16 cellular contexts compared by ENCODE assay signal in the genomic region with DNA sequence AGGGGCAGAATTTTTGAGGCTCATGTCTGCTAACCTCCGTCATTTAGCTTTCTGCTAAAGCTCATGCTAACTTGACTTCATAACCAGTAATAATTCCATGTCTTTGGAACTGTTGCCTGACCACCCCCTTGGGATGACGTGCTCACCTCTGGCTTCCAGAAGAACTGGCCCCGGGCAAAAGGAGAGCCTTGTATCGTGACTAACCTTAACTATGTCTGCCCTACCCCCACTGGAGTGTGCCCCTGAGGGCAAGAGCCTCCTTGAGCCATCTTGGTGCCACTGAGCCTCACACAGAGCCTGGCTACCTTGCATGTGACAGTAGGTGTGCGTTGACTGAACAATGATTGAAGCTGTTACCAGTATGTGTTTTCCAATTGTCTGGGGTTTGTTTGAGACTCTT. TPM values are rescaled to one million over a fixed set of nuclear protein-coding genes. Genes with fewer than 3 reads are reported as not detected.
"Had no signal": no experiment of that assay in that cellular context is flagged by ENCODE, and none has a peak within 500 bp of the region (broad histone marks: within the 10 kb centered on the region; RNA-seq: fewer than 3 reads in every experiment).

No MANE protein-coding gene starts in this region.

- H3K36me3 Mint-ChIP-seq: activated naive CD8-positive, alpha-beta T cell treated with anti-CD3 and anti-CD28 coated beads for 36 hours; mesothelial cell of epicardium; natural killer cell treated with Interleukin-12 subunit alpha and Interleukin-12 subunit beta and Interleukin-15 and Interleukin-18, amount 100 ng/mL, for 72 hours had no signal

- ATAC-seq: lower lobe of right lung; natural killer cell treated with Interleukin-12 subunit alpha and Interleukin-12 subunit beta and Interleukin-15 and Interleukin-18, amount 100 ng/mL, for 72 hours; stimulated activated naive B cell treated with anti-CD40 and anti-IgM and Interleukin-4, amounts not matched to agents 10 μg/mL and 1 μg/mL and 100 μg/mL, for 72 hours; T-helper 17 cell had no signal

- H3K27ac ChIP-seq: lower lobe of right lung, thoracic aorta, VCaP had no signal

- H3K4me3 ChIP-seq: lower lobe of right lung, spleen, thoracic aorta had no signal

- H3K27ac Mint-ChIP-seq: activated naive CD8-positive, alpha-beta T cell treated with anti-CD3 and anti-CD28 coated beads for 36 hours; mesothelial cell of epicardium; natural killer cell treated with Interleukin-12 subunit alpha and Interleukin-12 subunit beta and Interleukin-15 and Interleukin-18, amount 100 ng/mL, for 72 hours; stimulated activated naive B cell treated with anti-CD40 and anti-IgM and Interleukin-4, amounts not matched to agents 10 μg/mL and 1 μg/mL and 100 μg/mL, for 72 hours; T-helper 17 cell had no signal

- DNase-seq: activated CD4-positive, alpha-beta T cell treated with anti-CD3 and anti-CD28 coated beads, Interleukin-2, amount 50 U/mL, for 48 hours; activated naive CD8-positive, alpha-beta T cell treated with anti-CD3 and anti-CD28 coated beads for 36 hours; amniotic stem cell; erythroblast; hypothalamus; islet precursor cell; lower lobe of right lung; posterior cingulate gyrus; spleen; stimulated activated CD4-positive, alpha-beta T cell treated with anti-CD3 and anti-CD28 coated beads, Interleukin-4, amount 100 ng/mL, for 4 hours; stimulated activated naive B cell treated with anti-CD40 and anti-IgM and Interleukin-4, amounts not matched to agents 10 μg/mL and 1 μg/mL and 100 μg/mL, for 72 hours; T-helper 17 cell had no signal

- H3K27me3 Mint-ChIP-seq: stimulated activated naive B cell treated with anti-CD40 and anti-IgM and Interleukin-4, amounts not matched to agents 10 μg/mL and 1 μg/mL and 100 μg/mL, for 72 hours had no signal

- H3K9me3 ChIP-seq: lower lobe of right lung, spleen, thoracic aorta had no signal

- H3K9me3 Mint-ChIP-seq: activated naive CD8-positive, alpha-beta T cell treated with anti-CD3 and anti-CD28 coated beads for 36 hours; mesothelial cell of epicardium; natural killer cell treated with Interleukin-12 subunit alpha and Interleukin-12 subunit beta and Interleukin-15 and Interleukin-18, amount 100 ng/mL, for 72 hours; stimulated activated naive B cell treated with anti-CD40 and anti-IgM and Interleukin-4, amounts not matched to agents 10 μg/mL and 1 μg/mL and 100 μg/mL, for 72 hours had no signal

- H3K4me3 Mint-ChIP-seq: activated naive CD8-positive, alpha-beta T cell treated with anti-CD3 and anti-CD28 coated beads for 36 hours; mesothelial cell of epicardium; natural killer cell treated with Interleukin-12 subunit alpha and Interleukin-12 subunit beta and Interleukin-15 and Interleukin-18, amount 100 ng/mL, for 72 hours; stimulated activated naive B cell treated with anti-CD40 and anti-IgM and Interleukin-4, amounts not matched to agents 10 μg/mL and 1 μg/mL and 100 μg/mL, for 72 hours; T-helper 17 cell had no signal

RNA-seq across cellular contexts. Expression of gene ALDH1A3, which starts 44.3 kb away (rescaled TPM):
- total RNA-seq: activated naive CD8-positive, alpha-beta T cell treated with anti-CD3 and anti-CD28 coated beads for 36 hours; mesothelial cell of epicardium; natural killer cell treated with Interleukin-12 subunit alpha and Interleukin-12 subunit beta and Interleukin-15 and Interleukin-18, amount 100 ng/mL, for 72 hours; T-helper 17 cell had no signal
